ENCODE assay signal across 1 cellular context in genomic region chr2:97995026-97995733, GRCh38.
TF ChIP-seq lines count a peak whose summit lies in the region.

No MANE protein-coding gene starts in this region.

TF ChIP-seq in K562, 482 proteins besides CTCF, POLR2A, EP300 and RAD21 (continued from another document and continues in another):
- TF ChIP-seq CREB3 (tag; conservative IDR thresholded peaks at IDR 0.05; ENCODE audit: low read depth) (no peak), HMGN3 (IDR thresholded peaks at IDR 0.05; ENCODE audit: borderline replicate concordance, extremely low read depth, insufficient read length, low read depth, low read length) (peak; percentile 39), KAT7 (CRISPR knock-in tag; IDR thresholded peaks at IDR 0.05; ENCODE audit: borderline replicate concordance) (peak; percentile 90; the same call in 1 of the 2 replicates), MGA (IDR thresholded peaks at IDR 0.05) (no peak), GABPA (tag; conservative IDR thresholded peaks at IDR 0.05; ENCODE audit: low read depth) (peak; percentile 65), LCOR (CRISPR knock-in tag; IDR thresholded peaks at IDR 0.05) (peak; percentile 58; the same call in 1 of the 2 replicates), GATAD2B (IDR thresholded peaks at IDR 0.05; ENCODE audit: borderline replicate concordance) (peak; percentile 76; the same call in 1 of the 2 replicates), CHD2 (IDR thresholded peaks at IDR 0.05; ENCODE audit: low read depth, low read length) (peak; percentile 42; the same call in 1 of the 2 replicates), KDM5B (IDR thresholded peaks at IDR 0.05; ENCODE audit: insufficient replicate concordance, low read depth, low read length) (peak; percentile 51), SRF (CRISPR knock-in tag; IDR thresholded peaks at IDR 0.05) (peak in 1 of 2 experiments; percentile 58; a peak in 1 of 4 replicates), MTA1 (IDR thresholded peaks at IDR 0.05; ENCODE audit: borderline replicate concordance) (no peak), FOXP1 (CRISPR knock-in tag; IDR thresholded peaks at IDR 0.05) (peak; percentile 10; the same call in 1 of the 2 replicates), CHD1 (IDR thresholded peaks at IDR 0.05; ENCODE audit: low read length) (peak; percentile 98), FOXJ3 (CRISPR knock-in tag; IDR thresholded peaks at IDR 0.05) (no peak), NFIC (IDR thresholded peaks at IDR 0.05) (no peak)
- TF ChIP-seq, protein P1, sequence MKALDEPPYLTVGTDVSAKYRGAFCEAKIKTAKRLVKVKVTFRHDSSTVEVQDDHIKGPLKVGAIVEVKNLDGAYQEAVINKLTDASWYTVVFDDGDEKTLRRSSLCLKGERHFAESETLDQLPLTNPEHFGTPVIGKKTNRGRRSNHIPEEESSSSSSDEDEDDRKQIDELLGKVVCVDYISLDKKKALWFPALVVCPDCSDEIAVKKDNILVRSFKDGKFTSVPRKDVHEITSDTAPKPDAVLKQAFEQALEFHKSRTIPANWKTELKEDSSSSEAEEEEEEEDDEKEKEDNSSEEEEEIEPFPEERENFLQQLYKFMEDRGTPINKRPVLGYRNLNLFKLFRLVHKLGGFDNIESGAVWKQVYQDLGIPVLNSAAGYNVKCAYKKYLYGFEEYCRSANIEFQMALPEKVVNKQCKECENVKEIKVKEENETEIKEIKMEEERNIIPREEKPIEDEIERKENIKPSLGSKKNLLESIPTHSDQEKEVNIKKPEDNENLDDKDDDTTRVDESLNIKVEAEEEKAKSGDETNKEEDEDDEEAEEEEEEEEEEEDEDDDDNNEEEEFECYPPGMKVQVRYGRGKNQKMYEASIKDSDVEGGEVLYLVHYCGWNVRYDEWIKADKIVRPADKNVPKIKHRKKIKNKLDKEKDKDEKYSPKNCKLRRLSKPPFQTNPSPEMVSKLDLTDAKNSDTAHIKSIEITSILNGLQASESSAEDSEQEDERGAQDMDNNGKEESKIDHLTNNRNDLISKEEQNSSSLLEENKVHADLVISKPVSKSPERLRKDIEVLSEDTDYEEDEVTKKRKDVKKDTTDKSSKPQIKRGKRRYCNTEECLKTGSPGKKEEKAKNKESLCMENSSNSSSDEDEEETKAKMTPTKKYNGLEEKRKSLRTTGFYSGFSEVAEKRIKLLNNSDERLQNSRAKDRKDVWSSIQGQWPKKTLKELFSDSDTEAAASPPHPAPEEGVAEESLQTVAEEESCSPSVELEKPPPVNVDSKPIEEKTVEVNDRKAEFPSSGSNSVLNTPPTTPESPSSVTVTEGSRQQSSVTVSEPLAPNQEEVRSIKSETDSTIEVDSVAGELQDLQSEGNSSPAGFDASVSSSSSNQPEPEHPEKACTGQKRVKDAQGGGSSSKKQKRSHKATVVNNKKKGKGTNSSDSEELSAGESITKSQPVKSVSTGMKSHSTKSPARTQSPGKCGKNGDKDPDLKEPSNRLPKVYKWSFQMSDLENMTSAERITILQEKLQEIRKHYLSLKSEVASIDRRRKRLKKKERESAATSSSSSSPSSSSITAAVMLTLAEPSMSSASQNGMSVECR (CRISPR knock-in tag; IDR thresholded peaks at IDR 0.05), result peak; percentile 16; the same call in 1 of the 2 replicates
- TF ChIP-seq, protein P2, sequence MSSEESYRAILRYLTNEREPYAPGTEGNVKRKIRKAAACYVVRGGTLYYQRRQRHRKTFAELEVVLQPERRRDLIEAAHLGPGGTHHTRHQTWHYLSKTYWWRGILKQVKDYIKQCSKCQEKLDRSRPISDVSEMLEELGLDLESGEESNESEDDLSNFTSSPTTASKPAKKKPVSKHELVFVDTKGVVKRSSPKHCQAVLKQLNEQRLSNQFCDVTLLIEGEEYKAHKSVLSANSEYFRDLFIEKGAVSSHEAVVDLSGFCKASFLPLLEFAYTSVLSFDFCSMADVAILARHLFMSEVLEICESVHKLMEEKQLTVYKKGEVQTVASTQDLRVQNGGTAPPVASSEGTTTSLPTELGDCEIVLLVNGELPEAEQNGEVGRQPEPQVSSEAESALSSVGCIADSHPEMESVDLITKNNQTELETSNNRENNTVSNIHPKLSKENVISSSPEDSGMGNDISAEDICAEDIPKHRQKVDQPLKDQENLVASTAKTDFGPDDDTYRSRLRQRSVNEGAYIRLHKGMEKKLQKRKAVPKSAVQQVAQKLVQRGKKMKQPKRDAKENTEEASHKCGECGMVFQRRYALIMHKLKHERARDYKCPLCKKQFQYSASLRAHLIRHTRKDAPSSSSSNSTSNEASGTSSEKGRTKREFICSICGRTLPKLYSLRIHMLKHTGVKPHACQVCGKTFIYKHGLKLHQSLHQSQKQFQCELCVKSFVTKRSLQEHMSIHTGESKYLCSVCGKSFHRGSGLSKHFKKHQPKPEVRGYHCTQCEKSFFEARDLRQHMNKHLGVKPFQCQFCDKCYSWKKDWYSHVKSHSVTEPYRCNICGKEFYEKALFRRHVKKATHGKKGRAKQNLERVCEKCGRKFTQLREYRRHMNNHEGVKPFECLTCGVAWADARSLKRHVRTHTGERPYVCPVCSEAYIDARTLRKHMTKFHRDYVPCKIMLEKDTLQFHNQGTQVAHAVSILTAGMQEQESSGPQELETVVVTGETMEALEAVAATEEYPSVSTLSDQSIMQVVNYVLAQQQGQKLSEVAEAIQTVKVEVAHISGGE (CRISPR knock-in tag; IDR thresholded peaks at IDR 0.05), result peak in 1 of 3 experiments; percentile 61; a peak in 1 of 6 replicates
- TF ChIP-seq, protein P3, sequence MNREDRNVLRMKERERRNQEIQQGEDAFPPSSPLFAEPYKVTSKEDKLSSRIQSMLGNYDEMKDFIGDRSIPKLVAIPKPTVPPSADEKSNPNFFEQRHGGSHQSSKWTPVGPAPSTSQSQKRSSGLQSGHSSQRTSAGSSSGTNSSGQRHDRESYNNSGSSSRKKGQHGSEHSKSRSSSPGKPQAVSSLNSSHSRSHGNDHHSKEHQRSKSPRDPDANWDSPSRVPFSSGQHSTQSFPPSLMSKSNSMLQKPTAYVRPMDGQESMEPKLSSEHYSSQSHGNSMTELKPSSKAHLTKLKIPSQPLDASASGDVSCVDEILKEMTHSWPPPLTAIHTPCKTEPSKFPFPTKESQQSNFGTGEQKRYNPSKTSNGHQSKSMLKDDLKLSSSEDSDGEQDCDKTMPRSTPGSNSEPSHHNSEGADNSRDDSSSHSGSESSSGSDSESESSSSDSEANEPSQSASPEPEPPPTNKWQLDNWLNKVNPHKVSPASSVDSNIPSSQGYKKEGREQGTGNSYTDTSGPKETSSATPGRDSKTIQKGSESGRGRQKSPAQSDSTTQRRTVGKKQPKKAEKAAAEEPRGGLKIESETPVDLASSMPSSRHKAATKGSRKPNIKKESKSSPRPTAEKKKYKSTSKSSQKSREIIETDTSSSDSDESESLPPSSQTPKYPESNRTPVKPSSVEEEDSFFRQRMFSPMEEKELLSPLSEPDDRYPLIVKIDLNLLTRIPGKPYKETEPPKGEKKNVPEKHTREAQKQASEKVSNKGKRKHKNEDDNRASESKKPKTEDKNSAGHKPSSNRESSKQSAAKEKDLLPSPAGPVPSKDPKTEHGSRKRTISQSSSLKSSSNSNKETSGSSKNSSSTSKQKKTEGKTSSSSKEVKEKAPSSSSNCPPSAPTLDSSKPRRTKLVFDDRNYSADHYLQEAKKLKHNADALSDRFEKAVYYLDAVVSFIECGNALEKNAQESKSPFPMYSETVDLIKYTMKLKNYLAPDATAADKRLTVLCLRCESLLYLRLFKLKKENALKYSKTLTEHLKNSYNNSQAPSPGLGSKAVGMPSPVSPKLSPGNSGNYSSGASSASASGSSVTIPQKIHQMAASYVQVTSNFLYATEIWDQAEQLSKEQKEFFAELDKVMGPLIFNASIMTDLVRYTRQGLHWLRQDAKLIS (CRISPR knock-in tag; IDR thresholded peaks at IDR 0.05), result peak; percentile 84; the same call in 1 of the 2 replicates
- TF ChIP-seq, protein P4, sequence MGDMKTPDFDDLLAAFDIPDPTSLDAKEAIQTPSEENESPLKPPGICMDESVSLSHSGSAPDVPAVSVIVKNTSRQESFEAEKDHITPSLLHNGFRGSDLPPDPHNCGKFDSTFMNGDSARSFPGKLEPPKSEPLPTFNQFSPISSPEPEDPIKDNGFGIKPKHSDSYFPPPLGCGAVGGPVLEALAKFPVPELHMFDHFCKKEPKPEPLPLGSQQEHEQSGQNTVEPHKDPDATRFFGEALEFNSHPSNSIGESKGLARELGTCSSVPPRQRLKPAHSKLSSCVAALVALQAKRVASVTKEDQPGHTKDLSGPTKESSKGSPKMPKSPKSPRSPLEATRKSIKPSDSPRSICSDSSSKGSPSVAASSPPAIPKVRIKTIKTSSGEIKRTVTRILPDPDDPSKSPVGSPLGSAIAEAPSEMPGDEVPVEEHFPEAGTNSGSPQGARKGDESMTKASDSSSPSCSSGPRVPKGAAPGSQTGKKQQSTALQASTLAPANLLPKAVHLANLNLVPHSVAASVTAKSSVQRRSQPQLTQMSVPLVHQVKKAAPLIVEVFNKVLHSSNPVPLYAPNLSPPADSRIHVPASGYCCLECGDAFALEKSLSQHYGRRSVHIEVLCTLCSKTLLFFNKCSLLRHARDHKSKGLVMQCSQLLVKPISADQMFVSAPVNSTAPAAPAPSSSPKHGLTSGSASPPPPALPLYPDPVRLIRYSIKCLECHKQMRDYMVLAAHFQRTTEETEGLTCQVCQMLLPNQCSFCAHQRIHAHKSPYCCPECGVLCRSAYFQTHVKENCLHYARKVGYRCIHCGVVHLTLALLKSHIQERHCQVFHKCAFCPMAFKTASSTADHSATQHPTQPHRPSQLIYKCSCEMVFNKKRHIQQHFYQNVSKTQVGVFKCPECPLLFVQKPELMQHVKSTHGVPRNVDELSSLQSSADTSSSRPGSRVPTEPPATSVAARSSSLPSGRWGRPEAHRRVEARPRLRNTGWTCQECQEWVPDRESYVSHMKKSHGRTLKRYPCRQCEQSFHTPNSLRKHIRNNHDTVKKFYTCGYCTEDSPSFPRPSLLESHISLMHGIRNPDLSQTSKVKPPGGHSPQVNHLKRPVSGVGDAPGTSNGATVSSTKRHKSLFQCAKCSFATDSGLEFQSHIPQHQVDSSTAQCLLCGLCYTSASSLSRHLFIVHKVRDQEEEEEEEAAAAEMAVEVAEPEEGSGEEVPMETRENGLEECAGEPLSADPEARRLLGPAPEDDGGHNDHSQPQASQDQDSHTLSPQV (IDR thresholded peaks at IDR 0.05), result 0 out of 2 replicates have a peak, but pooled peaks have one; percentile 23
